Comparison of ENCODE assay signal across 8 cellular contexts in the genomic region with DNA sequence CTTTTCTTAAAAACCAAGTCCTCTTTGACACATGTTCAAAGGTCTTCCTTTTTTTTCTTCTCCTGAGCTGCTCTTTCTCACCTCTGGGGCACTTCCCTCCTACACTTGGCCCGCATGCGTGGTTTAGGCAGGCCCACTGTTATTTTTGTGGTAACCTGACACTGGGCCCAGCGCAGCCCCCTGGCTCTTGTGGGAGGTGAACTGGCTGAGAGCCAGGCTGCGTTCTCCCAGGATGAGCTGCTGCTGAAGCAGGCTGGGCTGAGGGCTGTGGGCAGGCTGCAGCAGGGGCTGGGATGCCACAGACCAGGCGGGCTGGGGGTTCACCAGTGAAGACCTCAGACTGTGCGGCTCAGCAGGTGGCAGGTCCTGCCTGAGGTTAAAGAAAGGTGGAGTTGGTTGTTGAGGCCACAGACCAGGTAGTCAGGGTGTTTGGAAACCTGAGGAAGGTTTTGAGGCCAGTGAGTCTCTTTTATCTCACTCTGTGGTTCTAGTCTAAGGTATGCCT.
DNase-seq lines count a peak whose midpoint lies in the region; ATAC-seq and TF ChIP-seq lines count a peak whose summit lies in the region.

No MANE protein-coding gene starts in this region.

- ATAC-seq in GM18498 (IDR thresholded peaks at IDR 0.05; ENCODE audit: unreplicated experiment) (no peak), GM19351 (IDR thresholded peaks at IDR 0.05; ENCODE audit: unreplicated experiment) (no peak)

- TF ChIP-seq CTCF in fibroblast of the aortic adventitia (IDR thresholded peaks at IDR 0.05; ENCODE audit: insufficient read depth, low read length) = no peak
- no peak for TF ChIP-seq CTCF in sigmoid colon (IDR thresholded peaks at IDR 0.05)

- 56 to 76% methylated on average over 6 of the region's 6 CpGs for WGBS in sigmoid colon, 2 donors

- H3K27me3 ChIP-seq in sigmoid colon = no peaks in the 10 kb centered on the region

- H3K27ac ChIP-seq in sigmoid colon = peak overlapping the region in 3 of 4 donors; percentile 59 to 64 (median 62)

- H3K4me1 ChIP-seq in sigmoid colon = peaks cover 0 to 68% (median 46%) of the 10 kb centered on the region in 4 donors

- H3K4me3 ChIP-seq in fibroblast of the aortic adventitia (ENCODE audit: low read depth, low read length) = no peak overlapping the region
- no peak overlapping the region for H3K4me3 ChIP-seq in sigmoid colon

- no peaks in the 10 kb centered on the region for H3K9me3 ChIP-seq in sigmoid colon

- DNase-seq in HT1080 (ENCODE audit: low read depth) (peak; percentile 91), NCI-H774 (lab: John Stamatoyannopoulos, UW) (peak; percentile 53), fibroblast of the aortic adventitia (ENCODE audit: low read depth) (peak; percentile 78), sigmoid colon (peak; percentile 77), LoVo (ENCODE audit: low spot score) (no peak)
- DNase-seq in stimulated activated CD4-positive, alpha-beta T cell treated with anti-CD3 and anti-CD28 coated beads, Interleukin-2, amount 100 ng/mL, for 24 hours = no peak

- TF ChIP-seq POLR2A in sigmoid colon (IDR thresholded peaks at IDR 0.05) = no peak

- no peaks in the 10 kb centered on the region for H3K36me3 ChIP-seq in sigmoid colon

- intact Hi-C loops in sigmoid colon (cut with DNase I) = no loop called here

- no peak for TF ChIP-seq EP300 in sigmoid colon (IDR thresholded peaks at IDR 0.05)

Comparison
In these comparisons a context has a peak if more than half of its experiments do, and no peak if none do; other contexts are left out.
1. DNase-seq: peak in HT1080 (single experiment), NCI-H774 (single experiment), fibroblast of the aortic adventitia (single experiment) and sigmoid colon (single experiment); none in stimulated activated CD4-positive, alpha-beta T cell treated with anti-CD3 and anti-CD28 coated beads, Interleukin-2, amount 100 ng/mL, for 24 hours (0 of 2) and LoVo (single experiment).